In the genomic region with DNA sequence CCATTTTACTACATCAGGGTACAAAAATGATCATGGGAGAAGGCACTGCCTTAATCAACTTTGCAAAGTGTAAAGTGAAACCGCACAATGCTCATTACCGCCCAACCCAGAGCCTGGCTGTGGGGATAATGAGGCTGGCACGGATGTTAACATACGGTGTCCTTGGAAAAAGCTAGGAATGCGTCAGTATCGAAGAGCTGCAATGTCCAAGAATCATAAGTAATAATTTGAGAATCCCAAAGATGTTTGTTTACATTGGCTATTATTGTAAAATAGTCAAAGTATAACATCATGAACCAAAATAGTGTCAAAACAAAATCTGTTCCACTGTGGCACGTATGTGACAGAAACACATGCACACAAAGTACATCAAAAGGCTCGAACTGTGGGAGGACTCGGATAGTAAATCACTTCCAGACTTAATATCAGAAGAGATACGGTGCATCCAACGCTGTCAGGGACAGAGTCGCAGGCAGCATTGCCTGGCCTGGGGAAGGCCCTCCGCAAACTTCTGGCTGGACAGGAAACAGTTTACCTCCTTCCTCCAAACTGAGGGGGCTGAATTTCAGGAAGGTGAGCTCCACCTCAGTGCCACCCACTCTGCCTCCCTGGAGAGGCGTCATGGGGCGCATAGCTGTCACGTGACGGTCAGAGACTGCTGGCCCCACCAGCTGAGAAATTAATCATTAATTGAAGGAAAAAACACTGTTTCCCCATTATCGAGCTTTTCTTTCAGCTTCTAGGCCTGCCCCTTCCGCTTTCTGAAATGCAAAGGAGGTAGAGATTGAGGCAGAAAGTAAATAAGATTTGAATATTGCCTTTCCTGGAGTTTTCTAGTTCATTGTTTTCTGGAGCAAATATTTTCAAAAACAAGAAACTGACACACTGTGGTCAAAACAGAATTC, we compare ENCODE assay signal across 8 cellular contexts. TPM values are rescaled to one million over a fixed set of nuclear protein-coding genes. Genes with fewer than 3 reads are reported as not detected.
DNase-seq lines count a peak whose midpoint lies in the region; ATAC-seq, FAIRE-seq and TF ChIP-seq lines count a peak whose summit lies in the region.

No MANE protein-coding gene starts in this region.

- no peaks in the 10 kb centered on the region for H3K36me3 ChIP-seq in astrocyte (ENCODE audit: insufficient read depth, low read length)
- no peaks in the 10 kb centered on the region for H3K36me3 ChIP-seq in spleen

- intact Hi-C loops in spleen (cut with DNase I; ENCODE audit: low total_unique reads) = loop anchor here (5.0 kb wide), 1 partner anchor 1583 kb away; no protein-coding TSS in a partner anchor

- WGBS in spleen, 5 donors = 51 to 74% (median 63%) methylated on average over 19 of the region's 19 CpGs

- no peaks in the 10 kb centered on the region for H3K27me3 ChIP-seq in astrocyte (ENCODE audit: insufficient read depth, low read length)
- peaks cover 0 to 89% (median 24%) of the 10 kb centered on the region in 7 donors for H3K27me3 ChIP-seq in spleen (replicated peaks in 1 of 7)

- peak overlapping the region; percentile 76 for H3K4me3 Mint-ChIP-seq in T-helper 1 cell treated with Interleukin-12 subunit alpha and Interleukin-12 subunit beta and Interleukin-4 antibody, amounts not matched to agents 30 μg/mL and 1 μg/mL, for 36 hours
- H3K4me3 Mint-ChIP-seq in astrocyte (ENCODE audit: unreplicated experiment) = peak overlapping the region; percentile 75

- ATAC-seq in GM19452 (IDR thresholded peaks at IDR 0.05; ENCODE audit: unreplicated experiment) = no peak
- no peak for ATAC-seq in GM21390 (IDR thresholded peaks at IDR 0.05; ENCODE audit: unreplicated experiment)

- peak overlapping the region; percentile 71 for H3K27ac Mint-ChIP-seq in T-helper 1 cell treated with Interleukin-12 subunit alpha and Interleukin-12 subunit beta and Interleukin-4 antibody, amounts not matched to agents 30 μg/mL and 1 μg/mL, for 36 hours
- peak overlapping the region; percentile 10 for H3K27ac Mint-ChIP-seq in astrocyte (ENCODE audit: unreplicated experiment)

- H3K9ac ChIP-seq in astrocyte (ENCODE audit: low read length) = peak overlapping the region; percentile 93

- DNase-seq in T-helper 1 cell (no peak), NCI-H2171 (lab: John Stamatoyannopoulos, UW) (peak; percentile 56), astrocyte (ENCODE audit: low read depth) (peak; percentile 66), islet precursor cell (peak; percentile 76), spleen (no peak)

- peak overlapping the region; percentile 59 for H3K4me3 ChIP-seq in astrocyte (ENCODE audit: insufficient read depth, low read depth, low read length)
- H3K4me3 ChIP-seq in spleen = peak overlapping the region in 7 of 8 donors; percentile 24 to 75 (median 49)

- no peaks in the 10 kb centered on the region for H3K9me3 Mint-ChIP-seq in T-helper 1 cell treated with Interleukin-12 subunit alpha and Interleukin-12 subunit beta and Interleukin-4 antibody, amounts not matched to agents 30 μg/mL and 1 μg/mL, for 36 hours
- peaks cover 4% of the 10 kb centered on the region for H3K9me3 Mint-ChIP-seq in astrocyte (ENCODE audit: unreplicated experiment)

- peaks cover 24% of the 10 kb centered on the region for H4K20me1 ChIP-seq in astrocyte (ENCODE audit: insufficient read depth, low read length)

- H3K4me1 ChIP-seq in astrocyte (ENCODE audit: insufficient read depth, low read length) = peaks cover 45% of the 10 kb centered on the region
- peaks cover 17 to 80% (median 60%) of the 10 kb centered on the region in 6 donors for H3K4me1 ChIP-seq in spleen

- H3K79me2 ChIP-seq in astrocyte (ENCODE audit: insufficient read depth, low read length) = peaks cover 25% of the 10 kb centered on the region

- H3K27ac ChIP-seq in astrocyte (ENCODE audit: low read depth, low read length) (peak overlapping the region; percentile 93), spleen (peak overlapping the region; percentile 83 to 96 (median 92))

- peaks cover 35% of the 10 kb centered on the region for H3K4me1 Mint-ChIP-seq in T-helper 1 cell treated with Interleukin-12 subunit alpha and Interleukin-12 subunit beta and Interleukin-4 antibody, amounts not matched to agents 30 μg/mL and 1 μg/mL, for 36 hours (ENCODE audit: low read depth)
- H3K4me1 Mint-ChIP-seq in astrocyte (ENCODE audit: low read depth, unreplicated experiment) = peaks cover 16% of the 10 kb centered on the region

- H3K27me3 Mint-ChIP-seq in T-helper 1 cell treated with Interleukin-12 subunit alpha and Interleukin-12 subunit beta and Interleukin-4 antibody, amounts not matched to agents 30 μg/mL and 1 μg/mL, for 36 hours (ENCODE audit: low read depth) = peaks cover 34% of the 10 kb centered on the region
- peaks cover 19% of the 10 kb centered on the region for H3K27me3 Mint-ChIP-seq in astrocyte (ENCODE audit: low read depth, unreplicated experiment)

- H3K36me3 Mint-ChIP-seq in T-helper 1 cell treated with Interleukin-12 subunit alpha and Interleukin-12 subunit beta and Interleukin-4 antibody, amounts not matched to agents 30 μg/mL and 1 μg/mL, for 36 hours (ENCODE audit: low read depth) = peaks cover 26% of the 10 kb centered on the region
- H3K36me3 Mint-ChIP-seq in astrocyte (ENCODE audit: low read depth, unreplicated experiment) = peaks cover 1% of the 10 kb centered on the region

- no peak for TF ChIP-seq CTCF in astrocyte (IDR thresholded peaks at IDR 0.05; ENCODE audit: insufficient read depth, low read depth, low read length)
- no peak for TF ChIP-seq CTCF in spleen (IDR thresholded peaks at IDR 0.05 in 8 of 11, conservative IDR thresholded peaks at IDR 0.05 in 3 of 11)

- no peak for TF ChIP-seq POLR2A in spleen (IDR thresholded peaks at IDR 0.05)

- H3K9me3 ChIP-seq in astrocyte (ENCODE audit: insufficient read depth, low read depth, low read length) (no peaks in the 10 kb centered on the region), spleen (peaks cover 0 to 12% (median 1%) of the 10 kb centered on the region in 8 donors)

- H2AFZ ChIP-seq in astrocyte (ENCODE audit: low read depth, low read length) = peak overlapping the region; percentile 44

- FAIRE-seq in astrocyte (lab: Jason Lieb, UNC) = no peak

- H3K4me2 ChIP-seq in astrocyte (ENCODE audit: low read length) = peak overlapping the region; percentile 88

RNA-seq across cellular contexts. Expression of a gene that starts 1.8 kb away (rescaled TPM):
- 7.7 and 13.6 TPM in 2 replicates for total RNA-seq in astrocyte
- total RNA-seq in spleen = 100 to 1,000 TPM in 4 of 7 donors, 10 to 100 TPM in 3; 80.4 to 343 (median 109) TPM
- polyA plus RNA-seq in spleen = 10 to 100 TPM; 42.8 to 73.9 (median 59.7) TPM

Comparison
In these comparisons a context has a peak if more than half of its experiments do, and no peak if none do; other contexts are left out.
1. DNase-seq: peak in NCI-H2171 (single experiment), astrocyte (single experiment) and islet precursor cell (single experiment); none in T-helper 1 cell (0 of 5) and spleen (single experiment).